ENCODE assay signal across 25 cellular contexts in genomic region chr20:10438217-10438616, GRCh38. TPM values are rescaled to one million over a fixed set of nuclear protein-coding genes. Genes with fewer than 3 reads are reported as not detected.
DNase-seq lines count a peak whose midpoint lies in the region; ATAC-seq and TF ChIP-seq lines count a peak whose summit lies in the region.
"Had no signal": no experiment of that assay in that cellular context is flagged by ENCODE, and none has a peak within 500 bp of the region (broad histone marks: within the 10 kb centered on the region; RNA-seq: fewer than 3 reads in every experiment).

No MANE protein-coding gene starts in this region.

- peaks cover 20% of the 10 kb centered on the region for H3K4me1 Mint-ChIP-seq in activated CD4-positive, alpha-beta T cell treated with anti-CD3 and anti-CD28 coated beads, Interleukin-2, amount 10 ng/mL, durations not matched to agents 24 days and 14 days
- peaks cover 21% of the 10 kb centered on the region for H3K4me1 Mint-ChIP-seq in activated naive CD8-positive, alpha-beta T cell treated with anti-CD3 and anti-CD28 coated beads, Interleukin-2, amount 10 ng/mL, durations not matched to agents 7 days and 5 days
- peaks cover 33% of the 10 kb centered on the region for H3K4me1 Mint-ChIP-seq in activated naive CD8-positive, alpha-beta T cell treated with anti-CD3 and anti-CD28 coated beads, Interleukin-2, amount 50 U/mL, for 24 hours
- H3K4me1 Mint-ChIP-seq in activated T-helper 1 cell treated with anti-CD3 and anti-CD28 coated beads, Interleukin-12 subunit alpha, Interleukin-12 subunit beta, Interleukin-2, Interleukin-4 antibody, amounts not matched to agents 30 ng/mL and 10 ng/mL and 1 ng/mL, durations not matched to agents 14 hours and 24 hours and 36 hours (ENCODE audit: low read depth) = peaks cover 28% of the 10 kb centered on the region
- peaks cover 17% of the 10 kb centered on the region for H3K4me1 Mint-ChIP-seq in neural crest cell
- H3K4me1 Mint-ChIP-seq in stimulated activated naive CD8-positive, alpha-beta T cell treated with anti-CD3 and anti-CD28 coated beads, Interleukin-15, amount 100 ng/mL, for 72 hours = peaks cover 14% of the 10 kb centered on the region

- POLR2A ChIA-PET in activated naive CD8-positive, alpha-beta T cell treated with anti-CD3 and anti-CD28 coated beads, Interleukin-2, amount 10 ng/mL, durations not matched to agents 7 days and 5 days (lab: Charles Lee) = interaction anchor here (0.7 kb wide), 1 partner anchor 248 kb away, joined by 10 read pairs; no protein-coding TSS in a partner anchor

- H3K4me3 Mint-ChIP-seq in activated CD4-positive, alpha-beta T cell treated with anti-CD3 and anti-CD28 coated beads, Interleukin-2, amount 10 ng/mL, durations not matched to agents 24 days and 14 days = peak overlapping the region; percentile 1
- H3K4me3 Mint-ChIP-seq in activated naive CD8-positive, alpha-beta T cell treated with anti-CD3 and anti-CD28 coated beads, Interleukin-2, amount 10 ng/mL, durations not matched to agents 7 days and 5 days = peak overlapping the region; percentile 39
- no peak overlapping the region for H3K4me3 Mint-ChIP-seq in activated naive CD8-positive, alpha-beta T cell treated with anti-CD3 and anti-CD28 coated beads, Interleukin-2, amount 50 U/mL, for 24 hours
- H3K4me3 Mint-ChIP-seq in activated T-helper 1 cell treated with anti-CD3 and anti-CD28 coated beads, Interleukin-12 subunit alpha, Interleukin-12 subunit beta, Interleukin-2, Interleukin-4 antibody, amounts not matched to agents 30 ng/mL and 10 ng/mL and 1 ng/mL, durations not matched to agents 14 hours and 24 hours and 36 hours = peak overlapping the region; percentile 22
- peak overlapping the region; percentile 33 for H3K4me3 Mint-ChIP-seq in neural crest cell
- no peak overlapping the region for H3K4me3 Mint-ChIP-seq in stimulated activated naive CD8-positive, alpha-beta T cell treated with anti-CD3 and anti-CD28 coated beads, Interleukin-15, amount 100 ng/mL, for 72 hours
- H3K4me3 Mint-ChIP-seq: CD14-positive monocyte, GM23338, H9 had no signal

- no peak for TF ChIP-seq CTCF in neural crest cell (conservative IDR thresholded peaks at IDR 0.05)

- intact Hi-C loops in activated CD4-positive, alpha-beta T cell treated with anti-CD3 and anti-CD28 coated beads, Interleukin-2, amount 10 ng/mL, durations not matched to agents 24 days and 14 days (cut with micrococcal nuclease) = no loop called here
- intact Hi-C loops in activated T-helper 1 cell treated with anti-CD3 and anti-CD28 coated beads, Interleukin-12 subunit alpha, Interleukin-12 subunit beta, Interleukin-2, Interleukin-4 antibody, amounts not matched to agents 30 ng/mL and 10 ng/mL and 1 ng/mL, durations not matched to agents 14 hours and 24 hours and 36 hours (cut with micrococcal nuclease) = no loop called here

- DNase-seq in activated CD4-positive, alpha-beta T cell treated with anti-CD3 and anti-CD28 coated beads, Interleukin-2, amount 10 ng/mL, durations not matched to agents 24 days and 14 days = no peak
- no peak for DNase-seq in activated CD4-positive, alpha-beta T cell treated with anti-CD3 and anti-CD28 coated beads for 48 hours
- DNase-seq in activated naive CD8-positive, alpha-beta T cell treated with anti-CD3 and anti-CD28 coated beads, Interleukin-2, amount 10 ng/mL, durations not matched to agents 7 days and 5 days = no peak
- no peak for DNase-seq in activated naive CD8-positive, alpha-beta T cell treated with anti-CD3 and anti-CD28 coated beads, Interleukin-2, amount 50 U/mL, for 24 hours
- no peak for DNase-seq in activated T-helper 1 cell treated with anti-CD3 and anti-CD28 coated beads, Interleukin-12 subunit alpha, Interleukin-12 subunit beta, Interleukin-2, Interleukin-4 antibody, amounts not matched to agents 30 ng/mL and 10 ng/mL and 1 ng/mL, durations not matched to agents 14 hours and 24 hours and 36 hours (ENCODE audit: low spot score)
- no peak for DNase-seq in neural crest cell (ENCODE audit: low read depth, low spot score)
- no peak for DNase-seq in NCI-H774 (lab: John Stamatoyannopoulos, UW)
- no peak for DNase-seq in stimulated activated naive CD8-positive, alpha-beta T cell treated with anti-CD3 and anti-CD28 coated beads, Interleukin-15, amount 100 ng/mL, for 72 hours
- DNase-seq: 8988T, ACHN, BE2C, DMS153, DND-41, H9, MG63, NCI-H1105 treated with DMSO at 0.1 percent for 48 hours, NCI-H146, NCI-H2029, NCI-H446, NCI-H526, Peyer's patch, SHP77 treated with DMSO at 0.1 percent for 48 hours had no signal

- peaks cover 5% of the 10 kb centered on the region for H3K36me3 Mint-ChIP-seq in activated CD4-positive, alpha-beta T cell treated with anti-CD3 and anti-CD28 coated beads, Interleukin-2, amount 10 ng/mL, durations not matched to agents 24 days and 14 days (ENCODE audit: low read depth)
- H3K36me3 Mint-ChIP-seq in activated naive CD8-positive, alpha-beta T cell treated with anti-CD3 and anti-CD28 coated beads, Interleukin-2, amount 10 ng/mL, durations not matched to agents 7 days and 5 days = no peaks in the 10 kb centered on the region
- peaks cover 4% of the 10 kb centered on the region for H3K36me3 Mint-ChIP-seq in activated naive CD8-positive, alpha-beta T cell treated with anti-CD3 and anti-CD28 coated beads, Interleukin-2, amount 50 U/mL, for 24 hours (ENCODE audit: low read depth)
- no peaks in the 10 kb centered on the region for H3K36me3 Mint-ChIP-seq in activated T-helper 1 cell treated with anti-CD3 and anti-CD28 coated beads, Interleukin-12 subunit alpha, Interleukin-12 subunit beta, Interleukin-2, Interleukin-4 antibody, amounts not matched to agents 30 ng/mL and 10 ng/mL and 1 ng/mL, durations not matched to agents 14 hours and 24 hours and 36 hours (ENCODE audit: low read depth)
- peaks cover under 1% of the 10 kb centered on the region for H3K36me3 Mint-ChIP-seq in neural crest cell (ENCODE audit: low read depth)

- no peaks in the 10 kb centered on the region for H3K9me3 Mint-ChIP-seq in activated CD4-positive, alpha-beta T cell treated with anti-CD3 and anti-CD28 coated beads, Interleukin-2, amount 10 ng/mL, durations not matched to agents 24 days and 14 days
- H3K9me3 Mint-ChIP-seq in activated naive CD8-positive, alpha-beta T cell treated with anti-CD3 and anti-CD28 coated beads, Interleukin-2, amount 10 ng/mL, durations not matched to agents 7 days and 5 days = no peaks in the 10 kb centered on the region
- H3K9me3 Mint-ChIP-seq in activated naive CD8-positive, alpha-beta T cell treated with anti-CD3 and anti-CD28 coated beads, Interleukin-2, amount 50 U/mL, for 24 hours = no peaks in the 10 kb centered on the region
- H3K9me3 Mint-ChIP-seq in activated T-helper 1 cell treated with anti-CD3 and anti-CD28 coated beads, Interleukin-12 subunit alpha, Interleukin-12 subunit beta, Interleukin-2, Interleukin-4 antibody, amounts not matched to agents 30 ng/mL and 10 ng/mL and 1 ng/mL, durations not matched to agents 14 hours and 24 hours and 36 hours = no peaks in the 10 kb centered on the region
- H3K9me3 Mint-ChIP-seq in neural crest cell = no peaks in the 10 kb centered on the region
- H3K9me3 Mint-ChIP-seq in stimulated activated naive CD8-positive, alpha-beta T cell treated with anti-CD3 and anti-CD28 coated beads, Interleukin-15, amount 100 ng/mL, for 72 hours = no peaks in the 10 kb centered on the region
- H3K9me3 Mint-ChIP-seq: CD14-positive monocyte, GM23338, H9 had no signal

- ATAC-seq in activated naive CD8-positive, alpha-beta T cell treated with anti-CD3 and anti-CD28 coated beads, Interleukin-2, amount 10 ng/mL, durations not matched to agents 7 days and 5 days (ENCODE audit: low read depth) = no peak
- ATAC-seq in activated naive CD8-positive, alpha-beta T cell treated with anti-CD3 and anti-CD28 coated beads, Interleukin-2, amount 50 U/mL, for 24 hours = no peak
- no peak for ATAC-seq in stimulated activated naive CD8-positive, alpha-beta T cell treated with anti-CD3 and anti-CD28 coated beads, Interleukin-15, amount 100 ng/mL, for 72 hours
- ATAC-seq: GM23338, HepG2 had no signal

- no peaks in the 10 kb centered on the region for H3K27me3 Mint-ChIP-seq in activated CD4-positive, alpha-beta T cell treated with anti-CD3 and anti-CD28 coated beads, Interleukin-2, amount 10 ng/mL, durations not matched to agents 24 days and 14 days
- no peaks in the 10 kb centered on the region for H3K27me3 Mint-ChIP-seq in activated naive CD8-positive, alpha-beta T cell treated with anti-CD3 and anti-CD28 coated beads, Interleukin-2, amount 10 ng/mL, durations not matched to agents 7 days and 5 days
- H3K27me3 Mint-ChIP-seq in activated naive CD8-positive, alpha-beta T cell treated with anti-CD3 and anti-CD28 coated beads, Interleukin-2, amount 50 U/mL, for 24 hours = no peaks in the 10 kb centered on the region
- H3K27me3 Mint-ChIP-seq in activated T-helper 1 cell treated with anti-CD3 and anti-CD28 coated beads, Interleukin-12 subunit alpha, Interleukin-12 subunit beta, Interleukin-2, Interleukin-4 antibody, amounts not matched to agents 30 ng/mL and 10 ng/mL and 1 ng/mL, durations not matched to agents 14 hours and 24 hours and 36 hours (ENCODE audit: insufficient read depth) = no peaks in the 10 kb centered on the region
- no peaks in the 10 kb centered on the region for H3K27me3 Mint-ChIP-seq in neural crest cell (ENCODE audit: low read depth)
- no peaks in the 10 kb centered on the region for H3K27me3 Mint-ChIP-seq in stimulated activated naive CD8-positive, alpha-beta T cell treated with anti-CD3 and anti-CD28 coated beads, Interleukin-15, amount 100 ng/mL, for 72 hours

- no peak overlapping the region for H3K27ac Mint-ChIP-seq in activated CD4-positive, alpha-beta T cell treated with anti-CD3 and anti-CD28 coated beads, Interleukin-2, amount 10 ng/mL, durations not matched to agents 24 days and 14 days
- H3K27ac Mint-ChIP-seq in activated naive CD8-positive, alpha-beta T cell treated with anti-CD3 and anti-CD28 coated beads, Interleukin-2, amount 10 ng/mL, durations not matched to agents 7 days and 5 days = no peak overlapping the region
- no peak overlapping the region for H3K27ac Mint-ChIP-seq in activated naive CD8-positive, alpha-beta T cell treated with anti-CD3 and anti-CD28 coated beads, Interleukin-2, amount 50 U/mL, for 24 hours
- H3K27ac Mint-ChIP-seq in activated T-helper 1 cell treated with anti-CD3 and anti-CD28 coated beads, Interleukin-12 subunit alpha, Interleukin-12 subunit beta, Interleukin-2, Interleukin-4 antibody, amounts not matched to agents 30 ng/mL and 10 ng/mL and 1 ng/mL, durations not matched to agents 14 hours and 24 hours and 36 hours = no peak overlapping the region
- H3K27ac Mint-ChIP-seq in neural crest cell (ENCODE audit: unreplicated experiment) = no peak overlapping the region
- no peak overlapping the region for H3K27ac Mint-ChIP-seq in stimulated activated naive CD8-positive, alpha-beta T cell treated with anti-CD3 and anti-CD28 coated beads, Interleukin-15, amount 100 ng/mL, for 72 hours
- H3K27ac Mint-ChIP-seq: CD14-positive monocyte, GM23338 had no signal

RNA-seq across cellular contexts. Expression of gene SLX4IP, which starts 3.1 kb away (rescaled TPM):
- total RNA-seq in activated CD4-positive, alpha-beta T cell treated with anti-CD3 and anti-CD28 coated beads, Interleukin-2, amount 10 ng/mL, durations not matched to agents 24 days and 14 days = 5.9 and 6.6 TPM in 2 replicates
- total RNA-seq in activated naive CD8-positive, alpha-beta T cell treated with anti-CD3 and anti-CD28 coated beads, Interleukin-2, amount 10 ng/mL, durations not matched to agents 7 days and 5 days = 1 to 10 TPM; 7.6 to 8.5 TPM
- total RNA-seq in activated T-helper 1 cell treated with anti-CD3 and anti-CD28 coated beads, Interleukin-12 subunit alpha, Interleukin-12 subunit beta, Interleukin-2, Interleukin-4 antibody, amounts not matched to agents 30 ng/mL and 10 ng/mL and 1 ng/mL, durations not matched to agents 14 hours and 24 hours and 36 hours = 5.0 and 5.8 TPM in 2 replicates
- 8.5 and 8.8 TPM in 2 replicates for total RNA-seq in neural crest cell

RNA-seq across cellular contexts. Expression of gene MKKS, which starts 4.2 kb away (rescaled TPM):
- 8.0 and 8.9 TPM in 2 replicates for total RNA-seq in activated CD4-positive, alpha-beta T cell treated with anti-CD3 and anti-CD28 coated beads, Interleukin-2, amount 10 ng/mL, durations not matched to agents 24 days and 14 days
- total RNA-seq in activated naive CD8-positive, alpha-beta T cell treated with anti-CD3 and anti-CD28 coated beads, Interleukin-2, amount 10 ng/mL, durations not matched to agents 7 days and 5 days = 1 to 10 TPM; 9.6 to 10.0 TPM
- 6.7 and 7.5 TPM in 2 replicates for total RNA-seq in activated T-helper 1 cell treated with anti-CD3 and anti-CD28 coated beads, Interleukin-12 subunit alpha, Interleukin-12 subunit beta, Interleukin-2, Interleukin-4 antibody, amounts not matched to agents 30 ng/mL and 10 ng/mL and 1 ng/mL, durations not matched to agents 14 hours and 24 hours and 36 hours
- total RNA-seq in neural crest cell = 21.1 and 22.3 TPM in 2 replicates

Comparison
In these comparisons a context has a peak if more than half of its experiments do, and no peak if none do; other contexts are left out.
1. H3K4me3 Mint-ChIP-seq: peak in activated CD4-positive, alpha-beta T cell treated with anti-CD3 and anti-CD28 coated beads, Interleukin-2, amount 10 ng/mL, durations not matched to agents 24 days and 14 days (single experiment), activated naive CD8-positive, alpha-beta T cell treated with anti-CD3 and anti-CD28 coated beads, Interleukin-2, amount 10 ng/mL, durations not matched to agents 7 days and 5 days (single experiment), activated T-helper 1 cell treated with anti-CD3 and anti-CD28 coated beads, Interleukin-12 subunit alpha, Interleukin-12 subunit beta, Interleukin-2, Interleukin-4 antibody, amounts not matched to agents 30 ng/mL and 10 ng/mL and 1 ng/mL, durations not matched to agents 14 hours and 24 hours and 36 hours (single experiment) and neural crest cell (single experiment); none in activated naive CD8-positive, alpha-beta T cell treated with anti-CD3 and anti-CD28 coated beads, Interleukin-2, amount 50 U/mL, for 24 hours (single experiment) and stimulated activated naive CD8-positive, alpha-beta T cell treated with anti-CD3 and anti-CD28 coated beads, Interleukin-15, amount 100 ng/mL, for 72 hours (0 of 2).